17 cellular contexts compared by ENCODE assay signal in genomic region chr7:33781796-33782195, GRCh38.
DNase-seq lines count a peak whose midpoint lies in the region; ATAC-seq and TF ChIP-seq lines count a peak whose summit lies in the region.
"Had no signal": no experiment of that assay in that cellular context is flagged by ENCODE, and none has a peak within 500 bp of the region (broad histone marks: within the 10 kb centered on the region; RNA-seq: fewer than 3 reads in every experiment).

No MANE protein-coding gene starts in this region.

- peaks cover 0 to 16% (median 0%) of the 10 kb centered on the region in 3 donors for H3K36me3 ChIP-seq in tibial nerve

- ATAC-seq in Right ventricle myocardium inferior, result peak; percentile 6
- ATAC-seq in GM21619 (IDR thresholded peaks at IDR 0.05; ENCODE audit: unreplicated experiment), result no peak
- no peak for ATAC-seq in T-helper 17 cell

- H3K9me3 ChIP-seq in tibial nerve, result peaks cover 0 to 8% (median 0%) of the 10 kb centered on the region in 4 donors
- no peaks in the 10 kb centered on the region for H3K9me3 ChIP-seq in T-helper 17 cell (ENCODE audit: control insufficient read depth, low read length, poor library complexity, severe bottlenecking)

- 68 to 76% methylated on average over 3 of the region's 3 CpGs for WGBS in tibial nerve, 2 donors

- TF ChIP-seq EP300 in tibial nerve (IDR thresholded peaks at IDR 0.05), result peak in 1 of 2 donors; percentile 68

- DNase-seq in Right ventricle myocardium inferior (ENCODE audit: missing footprints) (no peak), cardiac septum (ENCODE audit: low spot score) (no peak), chondrocyte (ENCODE audit: low spot score) (no peak), inferior parietal cortex (ENCODE audit: extremely low spot score) (peak; percentile 13), tibial nerve (ENCODE audit: low spot score in 2 of 2) (no peak), T-helper 17 cell (no peak), cerebellar cortex (ENCODE audit: low spot score) (no peak)
- DNase-seq: 8988T, DMS153, HCEC 1CT, NCI-H1436 treated with DMSO at 0.1 percent for 48 hours, NCI-H2081 treated with DMSO at 0.1 percent for 48 hours, NCI-H345, NCI-H526 treated with DMSO at 0.1 percent for 48 hours, RPMI8226 had no signal

- TF ChIP-seq POLR2A in tibial nerve (IDR thresholded peaks at IDR 0.05), result no peak

- H3K36me3 Mint-ChIP-seq in chondrocyte (ENCODE audit: low read depth) (peaks cover 9% of the 10 kb centered on the region), T-helper 17 cell (ENCODE audit: low read depth) (peaks cover 2% of the 10 kb centered on the region)

- H3K4me3 ChIP-seq in tibial nerve, result no peak overlapping the region

- intact Hi-C loops in Right ventricle myocardium inferior (cut with DNase I), result no loop called here
- intact Hi-C loops in cardiac septum (cut with DNase I), result no loop called here

- H3K4me1 Mint-ChIP-seq in chondrocyte (ENCODE audit: low read depth) (peaks cover 17% of the 10 kb centered on the region), T-helper 17 cell (no peaks in the 10 kb centered on the region)

- no peak overlapping the region for H3K4me3 Mint-ChIP-seq in chondrocyte (ENCODE audit: unreplicated experiment)
- H3K4me3 Mint-ChIP-seq in T-helper 17 cell, result no peak overlapping the region

- peaks cover 0 to 17% (median 0%) of the 10 kb centered on the region in 4 donors for H3K4me1 ChIP-seq in tibial nerve

- peak overlapping the region in 3 of 4 donors; percentile 13 to 74 (median 18) for H3K27ac ChIP-seq in tibial nerve
- H3K27ac ChIP-seq: C4-2B had no signal

- TF ChIP-seq CTCF in chondrocyte (IDR thresholded peaks at IDR 0.05), result no peak
- no peak for TF ChIP-seq CTCF in tibial nerve (IDR thresholded peaks at IDR 0.05)

- peaks cover 6% of the 10 kb centered on the region for H3K9me3 Mint-ChIP-seq in chondrocyte (ENCODE audit: low read depth)

- H3K27ac Mint-ChIP-seq in chondrocyte (ENCODE audit: unreplicated experiment) (peak overlapping the region; percentile 68), T-helper 17 cell (no peak overlapping the region)

- H3K27me3 Mint-ChIP-seq in chondrocyte (ENCODE audit: low read depth) (no peaks in the 10 kb centered on the region), T-helper 17 cell (no peaks in the 10 kb centered on the region)

- H3K27me3 ChIP-seq in tibial nerve, result no peaks in the 10 kb centered on the region
